Comparison of ENCODE assay signal across 19 cellular contexts in the genomic region with DNA sequence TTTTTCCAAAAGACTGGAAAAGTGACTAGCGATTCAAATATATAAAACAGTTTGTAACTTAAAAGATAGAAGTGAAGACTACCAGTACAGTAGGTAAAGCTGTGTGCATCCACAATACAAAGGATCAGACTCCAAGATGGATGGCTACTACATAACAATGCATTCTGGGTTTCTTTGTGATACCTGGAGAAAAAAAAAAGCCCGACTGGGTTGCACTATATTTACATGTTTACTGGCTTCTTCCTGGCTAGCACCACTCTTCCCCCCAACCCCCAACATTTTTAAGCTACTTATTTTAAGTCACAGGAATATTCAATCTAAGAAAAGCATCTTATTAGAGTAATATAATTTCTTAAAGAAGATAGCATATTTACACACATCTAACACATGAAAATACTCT.
DNase-seq lines count a peak whose midpoint lies in the region; ATAC-seq and TF ChIP-seq lines count a peak whose summit lies in the region.
"Had no signal": no experiment of that assay in that cellular context is flagged by ENCODE, and none has a peak within 500 bp of the region (broad histone marks: within the 10 kb centered on the region; RNA-seq: fewer than 3 reads in every experiment).

No MANE protein-coding gene starts in this region.

- no peaks in the 10 kb centered on the region for H3K79me2 ChIP-seq in mesendoderm (ENCODE audit: control insufficient read depth, insufficient read depth, low read length)
- H3K79me2 ChIP-seq in OCI-LY7 (ENCODE audit: insufficient read depth, low read depth, low read length), result no peaks in the 10 kb centered on the region

- H3K4me2 ChIP-seq in mesendoderm (ENCODE audit: low read length) (no peak overlapping the region), OCI-LY7 (ENCODE audit: low read length) (no peak overlapping the region)

- no peak for ATAC-seq in HG02840 (IDR thresholded peaks at IDR 0.05; ENCODE audit: low FRiP score, unreplicated experiment)
- ATAC-seq: HCT116, HepG2, SK-N-SH treated with all-trans-retinoic acid at 6 μM for 48 hours had no signal

- in situ Hi-C loops in HAP-1 (cut with MboI; ENCODE audit: low sequenced_read_pairs), result no loop called here

- H3K27ac ChIP-seq in mesendoderm (ENCODE audit: low read depth, low read length) (peak overlapping the region; percentile 91), OCI-LY7 (ENCODE audit: low read depth, low read length, poor library complexity, severe bottlenecking) (no peak overlapping the region)

- H3K4ac ChIP-seq in mesendoderm (ENCODE audit: low read depth, low read length), result no peak overlapping the region

- no peak overlapping the region for H3K23ac ChIP-seq in mesendoderm (ENCODE audit: low read length)

- H3K27me3 Mint-ChIP-seq in brain (no peaks in the 10 kb centered on the region), progenitor cell of endocrine pancreas (no peaks in the 10 kb centered on the region)

- POLR2A ChIA-PET in OCI-LY7 (lab: Charles Lee), result interaction anchor here (0.6 to 1.0 kb wide), 3 partner anchors 18 to 1351 kb away, joined by 3 to 9 read pairs (median 4); no protein-coding TSS in a partner anchor

- WGBS in mesendoderm (ENCODE audit: extremely low coverage, insufficient coverage, low lambda C conversion rate), result no CpG with 5 or more reads among the region's 2 CpGs

- peaks cover 6% of the 10 kb centered on the region for H3K4me1 Mint-ChIP-seq in brain
- H3K4me1 Mint-ChIP-seq in progenitor cell of endocrine pancreas (ENCODE audit: low read depth), result peaks cover 30% of the 10 kb centered on the region
- H3K4me1 Mint-ChIP-seq: CD4-positive, CD25-positive, alpha-beta regulatory T cell had no signal

- H2BK15ac ChIP-seq in mesendoderm (replicated peaks; ENCODE audit: low read depth), result peak overlapping the region; percentile 38

- H4K8ac ChIP-seq in mesendoderm (ENCODE audit: low read depth, low read length), result peak overlapping the region; percentile 28

- peak overlapping the region; percentile 94 for H3K18ac ChIP-seq in mesendoderm (ENCODE audit: low read length)

- H3K9me3 Mint-ChIP-seq in brain, result peaks cover 0 to 1% (median 0%) of the 10 kb centered on the region in 5 experiments
- peaks cover 2% of the 10 kb centered on the region for H3K9me3 Mint-ChIP-seq in progenitor cell of endocrine pancreas (ENCODE audit: low read depth)

- H3K4me3 Mint-ChIP-seq in brain (no peak overlapping the region), progenitor cell of endocrine pancreas (ENCODE audit: low read depth) (no peak overlapping the region)
- H3K4me3 Mint-ChIP-seq: CD4-positive, CD25-positive, alpha-beta regulatory T cell had no signal

- H2BK5ac ChIP-seq in mesendoderm (ENCODE audit: low read length), result no peak overlapping the region

- BruUV-seq in OCI-LY7 (replicated peaks; lab: Mats Ljungman, UMichigan), result no TSS peak

- no peaks in the 10 kb centered on the region for H3K9me2 ChIP-seq in OCI-LY7 (ENCODE audit: insufficient read depth, low read length)

- no peak overlapping the region for H3K9ac ChIP-seq in mesendoderm (ENCODE audit: low read length)

- H3K27me3 ChIP-seq in HAP-1 (ENCODE audit: low read depth), result no peaks in the 10 kb centered on the region
- H3K27me3 ChIP-seq in mesendoderm (ENCODE audit: insufficient read depth, low read length, poor library complexity), result no peaks in the 10 kb centered on the region

- no peak overlapping the region for H3K56ac ChIP-seq in mesendoderm (ENCODE audit: low read length)

- no peak for TF ChIP-seq CTCF in brain (conservative IDR thresholded peaks at IDR 0.05)
- TF ChIP-seq CTCF in progenitor cell of endocrine pancreas (IDR thresholded peaks at IDR 0.05; ENCODE audit: unreplicated experiment), result no peak
- no peak for TF ChIP-seq CTCF in OCI-LY7 (conservative IDR thresholded peaks at IDR 0.05; ENCODE audit: low read length)

- H3K36me3 ChIP-seq in HAP-1 (replicated peaks), result no peaks in the 10 kb centered on the region
- H3K36me3 ChIP-seq in mesendoderm (ENCODE audit: control insufficient read depth, insufficient read depth, low read length), result no peaks in the 10 kb centered on the region
- H3K36me3 ChIP-seq in OCI-LY7 (ENCODE audit: insufficient read depth, low read length), result peaks cover 52% of the 10 kb centered on the region

- H3K36me3 Mint-ChIP-seq in brain, result peaks cover 70% of the 10 kb centered on the region
- peaks cover 26% of the 10 kb centered on the region for H3K36me3 Mint-ChIP-seq in progenitor cell of endocrine pancreas (ENCODE audit: insufficient read depth)
- H3K36me3 Mint-ChIP-seq: CD4-positive, CD25-positive, alpha-beta regulatory T cell had no signal

- no peaks in the 10 kb centered on the region for H3K9me3 ChIP-seq in HAP-1
- no peaks in the 10 kb centered on the region for H3K9me3 ChIP-seq in OCI-LY7 (ENCODE audit: low read length)

- H3K4me3 ChIP-seq in HAP-1 (peak overlapping the region; percentile 0; the same call in 1 of the 2 replicates), mesendoderm (ENCODE audit: low read length) (no peak overlapping the region), OCI-LY7 (ENCODE audit: low read depth, low read length, poor library complexity, severe bottlenecking) (no peak overlapping the region)

- peak in 1 of 2 experiments; percentile 68 for DNase-seq in HAP-1 (ENCODE audit: low spot score in 2 of 2)
- peak; percentile 46 for DNase-seq in mesendoderm
- DNase-seq in progenitor cell of endocrine pancreas (ENCODE audit: low spot score, unreplicated experiment), result no peak
- no peak for DNase-seq in NAMALWA (ENCODE audit: low spot score)
- no peak for DNase-seq in OCI-LY7 (ENCODE audit: low spot score)
- DNase-seq: ACHN; Calu3; CD4-positive, CD25-positive, alpha-beta regulatory T cell; KG1; NCI-H1048; NCI-H1436 treated with DMSO at 0.1 percent for 48 hours; NCI-H2081; NCI-H524; SHP77 had no signal

- H2BK120ac ChIP-seq in mesendoderm (ENCODE audit: low read depth, low read length), result no peak overlapping the region

- H4K20me1 ChIP-seq in OCI-LY7 (ENCODE audit: insufficient read depth, low read length), result no peaks in the 10 kb centered on the region

- H4K5ac ChIP-seq in mesendoderm (ENCODE audit: low read length), result no peak overlapping the region

- CTCF ChIA-PET in OCI-LY7 (lab: Charles Lee; ENCODE audit: unreplicated experiment), result no interaction called here

- no peak overlapping the region for H2AK5ac ChIP-seq in mesendoderm (ENCODE audit: low read length)

- intact Hi-C loops in OCI-LY7 (cut with micrococcal nuclease; ENCODE audit: unreplicated experiment), result no loop called here

- peaks cover 27% of the 10 kb centered on the region for H3K4me1 ChIP-seq in HAP-1
- peaks cover 10% of the 10 kb centered on the region for H3K4me1 ChIP-seq in mesendoderm (ENCODE audit: control insufficient read depth, low read depth, low read length)
- no peaks in the 10 kb centered on the region for H3K4me1 ChIP-seq in OCI-LY7 (ENCODE audit: insufficient read depth, low read length, poor library complexity, severe bottlenecking)

- H3K79me1 ChIP-seq in mesendoderm (ENCODE audit: low read length), result no peaks in the 10 kb centered on the region

- H2AFZ ChIP-seq in OCI-LY7 (ENCODE audit: low read length), result no peak overlapping the region

- H3K27ac Mint-ChIP-seq in brain (peak overlapping the region in 3 of 5 experiments; percentile 63 to 94 (median 64)), progenitor cell of endocrine pancreas (peak overlapping the region; percentile 95)
